ENCODE assay signal across 10 cellular contexts in the genomic region with DNA sequence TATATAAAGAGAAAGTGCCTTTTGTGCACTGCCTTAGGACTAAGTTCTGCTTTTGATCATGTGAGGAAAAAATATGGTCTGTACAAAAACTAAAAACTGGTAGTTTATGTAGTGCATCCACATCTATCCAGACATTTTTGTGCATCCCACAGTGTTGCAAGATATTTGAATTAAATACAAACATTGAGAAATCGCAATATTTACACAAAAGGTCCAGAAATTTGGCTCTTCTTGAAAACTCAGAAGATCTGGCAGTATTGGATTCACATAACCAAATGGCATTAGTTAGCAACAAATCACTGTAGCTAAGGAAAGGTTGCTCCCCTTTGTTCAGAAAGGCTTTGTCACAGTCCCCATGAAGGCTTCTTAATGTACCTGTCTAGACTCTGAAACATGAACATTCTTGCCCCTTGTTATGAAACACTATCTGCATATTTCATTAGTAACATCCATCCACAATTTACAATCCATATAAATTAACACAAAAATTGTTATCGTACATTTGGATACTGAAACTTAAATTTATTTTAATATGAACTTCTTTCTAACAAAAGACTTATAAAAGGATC. TPM values are rescaled to one million over a fixed set of nuclear protein-coding genes. Genes with fewer than 3 reads are reported as not detected.
DNase-seq lines count a peak whose midpoint lies in the region; TF ChIP-seq lines count a peak whose summit lies in the region.
"Had no signal": no experiment of that assay in that cellular context is flagged by ENCODE, and none has a peak within 500 bp of the region (broad histone marks: within the 10 kb centered on the region; RNA-seq: fewer than 3 reads in every experiment).

No MANE protein-coding gene starts in this region.

- H3K27ac Mint-ChIP-seq in activated naive CD4-positive, alpha-beta T cell treated with anti-CD3 and anti-CD28 coated beads, Interleukin-2, amount 10 ng/mL, durations not matched to agents 7 days and 5 days = no peak overlapping the region
- no peak overlapping the region for H3K27ac Mint-ChIP-seq in activated T-helper 1 cell treated with anti-CD3 and anti-CD28 coated beads, Interleukin-12 subunit alpha, Interleukin-12 subunit beta, Interleukin-2, Interleukin-4 antibody, amounts not matched to agents 30 ng/mL and 10 ng/mL and 1 ng/mL, durations not matched to agents 14 hours and 24 hours and 36 hours
- no peak overlapping the region for H3K27ac Mint-ChIP-seq in glutamatergic neuron (ENCODE audit: unreplicated experiment)

- H3K9me3 Mint-ChIP-seq in activated naive CD4-positive, alpha-beta T cell treated with anti-CD3 and anti-CD28 coated beads, Interleukin-2, amount 10 ng/mL, durations not matched to agents 7 days and 5 days = no peaks in the 10 kb centered on the region
- peaks cover 3% of the 10 kb centered on the region for H3K9me3 Mint-ChIP-seq in activated T-helper 1 cell treated with anti-CD3 and anti-CD28 coated beads, Interleukin-12 subunit alpha, Interleukin-12 subunit beta, Interleukin-2, Interleukin-4 antibody, amounts not matched to agents 30 ng/mL and 10 ng/mL and 1 ng/mL, durations not matched to agents 14 hours and 24 hours and 36 hours
- peaks cover 10% of the 10 kb centered on the region for H3K9me3 Mint-ChIP-seq in glutamatergic neuron (ENCODE audit: unreplicated experiment)

- CTCF ChIA-PET in activated naive CD4-positive, alpha-beta T cell treated with anti-CD3 and anti-CD28 coated beads, Interleukin-2, amount 10 ng/mL, durations not matched to agents 7 days and 5 days (lab: Charles Lee) = interaction anchor here (0.8 to 1.6 kb wide), 2 partner anchors 13 to 24 kb away, joined by 3 to 5 read pairs; no protein-coding TSS in a partner anchor

- peaks cover 44% of the 10 kb centered on the region for H4K20me1 ChIP-seq in smooth muscle cell (ENCODE audit: low read depth)

- peaks cover 28% of the 10 kb centered on the region for H3K4me1 ChIP-seq in smooth muscle cell (ENCODE audit: low read depth)
- peaks cover 0 to 25% (median 2%) of the 10 kb centered on the region in 4 donors for H3K4me1 ChIP-seq in Peyer's patch

- DNase-seq in activated naive CD4-positive, alpha-beta T cell treated with anti-CD3 and anti-CD28 coated beads, Interleukin-2, amount 10 ng/mL, durations not matched to agents 7 days and 5 days = no peak
- DNase-seq in activated naive CD4-positive, alpha-beta T cell treated with Interleukin-2 at 50 U/mL for 16 hours = no peak
- no peak for DNase-seq in activated T-helper 1 cell treated with anti-CD3 and anti-CD28 coated beads, Interleukin-12 subunit alpha, Interleukin-12 subunit beta, Interleukin-2, Interleukin-4 antibody, amounts not matched to agents 30 ng/mL and 10 ng/mL and 1 ng/mL, durations not matched to agents 14 hours and 24 hours and 36 hours (ENCODE audit: low spot score)
- DNase-seq in glutamatergic neuron = no peak
- no peak for DNase-seq in smooth muscle cell (lab: John Stamatoyannopoulos, UW; ENCODE audit: unreplicated experiment)
- no peak for DNase-seq in Peyer's patch
- DNase-seq in NCI-H748 (lab: John Stamatoyannopoulos, UW; ENCODE audit: unreplicated experiment) = no peak
- DNase-seq in NCI-H2107 (lab: John Stamatoyannopoulos, UW) = no peak
- DNase-seq: stimulated activated CD4-positive, alpha-beta T cell treated with anti-CD3 and anti-CD28 coated beads, Interleukin-4, amount 100 ng/mL, for 4 hours had no signal

- peaks cover 19% of the 10 kb centered on the region for H3K36me3 ChIP-seq in smooth muscle cell (ENCODE audit: low read depth)
- H3K36me3 ChIP-seq in Peyer's patch = peaks cover 0 to 26% (median 0%) of the 10 kb centered on the region in 3 donors

- WGBS in smooth muscle cell (ENCODE audit: low lambda C conversion rate) = 94% methylated on average over 2 of the region's 2 CpGs

- H3K9ac ChIP-seq in smooth muscle cell (ENCODE audit: low read depth) = peak overlapping the region; percentile 98

- peak overlapping the region; percentile 94 for H3K4me2 ChIP-seq in smooth muscle cell

- no peak overlapping the region for H2AFZ ChIP-seq in smooth muscle cell (ENCODE audit: low read depth)

- intact Hi-C loops in activated T-helper 1 cell treated with anti-CD3 and anti-CD28 coated beads, Interleukin-12 subunit alpha, Interleukin-12 subunit beta, Interleukin-2, Interleukin-4 antibody, amounts not matched to agents 30 ng/mL and 10 ng/mL and 1 ng/mL, durations not matched to agents 14 hours and 24 hours and 36 hours (cut with micrococcal nuclease) = loop anchor here (5.0 to 10.0 kb wide), 5 partner anchors 1061 to 1842 kb away; a partner anchor contains a TSS

- H3K27me3 ChIP-seq in smooth muscle cell (ENCODE audit: low read depth) (no peaks in the 10 kb centered on the region), Peyer's patch (no peaks in the 10 kb centered on the region)

- H3K4me1 Mint-ChIP-seq in activated naive CD4-positive, alpha-beta T cell treated with anti-CD3 and anti-CD28 coated beads, Interleukin-2, amount 10 ng/mL, durations not matched to agents 7 days and 5 days = peaks cover 55% of the 10 kb centered on the region
- H3K4me1 Mint-ChIP-seq in activated T-helper 1 cell treated with anti-CD3 and anti-CD28 coated beads, Interleukin-12 subunit alpha, Interleukin-12 subunit beta, Interleukin-2, Interleukin-4 antibody, amounts not matched to agents 30 ng/mL and 10 ng/mL and 1 ng/mL, durations not matched to agents 14 hours and 24 hours and 36 hours (ENCODE audit: low read depth) = peaks cover 53% of the 10 kb centered on the region
- peaks cover 9% of the 10 kb centered on the region for H3K4me1 Mint-ChIP-seq in glutamatergic neuron (ENCODE audit: low read depth, unreplicated experiment)

- TF ChIP-seq POLR2A in Peyer's patch (IDR thresholded peaks at IDR 0.05) = no peak

- peaks cover 9% of the 10 kb centered on the region for H3K27me3 Mint-ChIP-seq in activated naive CD4-positive, alpha-beta T cell treated with anti-CD3 and anti-CD28 coated beads, Interleukin-2, amount 10 ng/mL, durations not matched to agents 7 days and 5 days
- H3K27me3 Mint-ChIP-seq in activated T-helper 1 cell treated with anti-CD3 and anti-CD28 coated beads, Interleukin-12 subunit alpha, Interleukin-12 subunit beta, Interleukin-2, Interleukin-4 antibody, amounts not matched to agents 30 ng/mL and 10 ng/mL and 1 ng/mL, durations not matched to agents 14 hours and 24 hours and 36 hours (ENCODE audit: insufficient read depth) = peaks cover 6% of the 10 kb centered on the region
- peaks cover 12% of the 10 kb centered on the region for H3K27me3 Mint-ChIP-seq in glutamatergic neuron (ENCODE audit: unreplicated experiment)

- H3K4me3 Mint-ChIP-seq in activated naive CD4-positive, alpha-beta T cell treated with anti-CD3 and anti-CD28 coated beads, Interleukin-2, amount 10 ng/mL, durations not matched to agents 7 days and 5 days = peak overlapping the region; percentile 94
- H3K4me3 Mint-ChIP-seq in activated T-helper 1 cell treated with anti-CD3 and anti-CD28 coated beads, Interleukin-12 subunit alpha, Interleukin-12 subunit beta, Interleukin-2, Interleukin-4 antibody, amounts not matched to agents 30 ng/mL and 10 ng/mL and 1 ng/mL, durations not matched to agents 14 hours and 24 hours and 36 hours = peak overlapping the region; percentile 97
- H3K4me3 Mint-ChIP-seq in glutamatergic neuron (ENCODE audit: unreplicated experiment) = peak overlapping the region; percentile 99

- H3K36me3 Mint-ChIP-seq in activated naive CD4-positive, alpha-beta T cell treated with anti-CD3 and anti-CD28 coated beads, Interleukin-2, amount 10 ng/mL, durations not matched to agents 7 days and 5 days = peaks cover 46% of the 10 kb centered on the region
- H3K36me3 Mint-ChIP-seq in activated T-helper 1 cell treated with anti-CD3 and anti-CD28 coated beads, Interleukin-12 subunit alpha, Interleukin-12 subunit beta, Interleukin-2, Interleukin-4 antibody, amounts not matched to agents 30 ng/mL and 10 ng/mL and 1 ng/mL, durations not matched to agents 14 hours and 24 hours and 36 hours (ENCODE audit: low read depth) = peaks cover 36% of the 10 kb centered on the region
- no peaks in the 10 kb centered on the region for H3K36me3 Mint-ChIP-seq in glutamatergic neuron (ENCODE audit: unreplicated experiment)

- TF ChIP-seq CTCF in glutamatergic neuron (IDR thresholded peaks at IDR 0.05; ENCODE audit: partially characterized antibody, unreplicated experiment) (no peak), smooth muscle cell (IDR thresholded peaks at IDR 0.05; ENCODE audit: borderline replicate concordance, insufficient read depth, poor library complexity, severe bottlenecking) (no peak), Peyer's patch (IDR thresholded peaks at IDR 0.05) (no peak)

- H3F3A ChIP-seq in smooth muscle cell (ENCODE audit: low read depth) = no peaks in the 10 kb centered on the region

- no peaks in the 10 kb centered on the region for H3K9me3 ChIP-seq in smooth muscle cell (replicated peaks; ENCODE audit: low read depth)
- H3K9me3 ChIP-seq in Peyer's patch = no peaks in the 10 kb centered on the region

- H3K27ac ChIP-seq in smooth muscle cell (ENCODE audit: low read depth) (peak overlapping the region; percentile 96), Peyer's patch (no peak overlapping the region)
- H3K27ac ChIP-seq: HL-60 had no signal

- H3K4me3 ChIP-seq in smooth muscle cell = peak overlapping the region; percentile 88
- H3K4me3 ChIP-seq in Peyer's patch = peak overlapping the region in 1 of 4 donors; percentile 71

- H3K79me2 ChIP-seq in smooth muscle cell (ENCODE audit: low read depth) = peaks cover 55% of the 10 kb centered on the region

RNA-seq across cellular contexts. Expression of a gene that starts 2.2 kb away (rescaled TPM):
- total RNA-seq in activated T-helper 1 cell treated with anti-CD3 and anti-CD28 coated beads, Interleukin-12 subunit alpha, Interleukin-12 subunit beta, Interleukin-2, Interleukin-4 antibody, amounts not matched to agents 30 ng/mL and 10 ng/mL and 1 ng/mL, durations not matched to agents 14 hours and 24 hours and 36 hours = 127 and 129 TPM in 2 replicates
- total RNA-seq in glutamatergic neuron (ENCODE audit: unreplicated experiment) = 74.3 TPM
- total RNA-seq in smooth muscle cell = 174 and 188 TPM in 2 replicates
- 141 and 159 TPM in 2 replicates for polyA plus RNA-seq in smooth muscle cell
- 10 to 100 TPM; 35.5 to 61.6 (median 45.5) TPM for total RNA-seq in Peyer's patch
